29 cellular contexts compared by ENCODE assay signal in the genomic region with DNA sequence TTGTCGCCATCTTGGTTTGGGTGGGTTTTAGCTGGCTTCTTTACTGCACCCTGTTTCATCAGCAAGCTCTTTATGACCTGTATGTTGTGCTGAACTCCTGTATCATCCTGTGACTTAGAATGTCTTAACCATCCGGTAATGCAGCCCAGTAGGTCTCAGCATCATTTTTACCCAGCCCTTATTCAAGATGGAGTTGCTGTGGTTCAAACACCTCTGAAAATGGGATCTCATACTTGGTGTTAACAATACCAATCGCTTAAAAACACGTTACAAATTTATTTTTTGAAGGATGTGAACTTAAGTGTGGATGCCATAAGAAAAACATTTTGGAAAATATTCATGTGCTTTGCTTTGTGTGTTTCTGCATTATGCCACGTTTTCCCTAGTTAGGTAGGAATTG. TPM values are rescaled to one million over a fixed set of nuclear protein-coding genes. Genes with fewer than 3 reads are reported as not detected.
"Had no signal": no experiment of that assay in that cellular context is flagged by ENCODE, and none has a peak within 500 bp of the region (broad histone marks: within the 10 kb centered on the region; RNA-seq: fewer than 3 reads in every experiment).

No MANE protein-coding gene starts in this region.

- H3K4me1 ChIP-seq: parathyroid adenoma, psoas muscle, right lobe of liver, sigmoid colon, stomach, thyroid gland, tibial nerve, upper lobe of right lung, uterus had no signal

- H3K27me3 ChIP-seq: neural progenitor cell, ovary, right lobe of liver, thyroid gland, tibial nerve, uterus had no signal

- H3K27ac Mint-ChIP-seq: natural killer cell; nephron; neural progenitor cell; progenitor cell of endocrine pancreas; stimulated activated effector memory CD8-positive, alpha-beta T cell treated with anti-CD3 and anti-CD28 coated beads, Interleukin-12 subunit alpha, Interleukin-12 subunit beta, amount 100 ng/mL, for 72 hours; stimulated activated naive B cell treated with anti-CD40 and anti-IgM and Interleukin-4, amounts not matched to agents 10 μg/mL and 1 μg/mL and 100 μg/mL, for 72 hours; stimulated activated naive CD8-positive, alpha-beta T cell treated with anti-CD3 and anti-CD28 coated beads, Interleukin-15, Interleukin-2, amounts not matched to agents 100 ng/mL and 50 ng/mL, for 24 hours; type B pancreatic cell had no signal

- H3K9me3 ChIP-seq: ovary, psoas muscle, right lobe of liver, sigmoid colon, stomach, thoracic aorta, thyroid gland, tibial nerve, upper lobe of right lung, uterus had no signal

- ATAC-seq: natural killer cell; psoas muscle; right cardiac atrium; right lobe of liver; stimulated activated effector memory CD8-positive, alpha-beta T cell treated with anti-CD3 and anti-CD28 coated beads, Interleukin-12 subunit alpha, Interleukin-12 subunit beta, amount 100 ng/mL, for 72 hours; stimulated activated naive B cell treated with anti-CD40 and anti-IgM and Interleukin-4, amounts not matched to agents 10 μg/mL and 1 μg/mL and 100 μg/mL, for 72 hours; upper lobe of right lung had no signal

- H3K27me3 Mint-ChIP-seq: progenitor cell of endocrine pancreas, type B pancreatic cell had no signal

- DNase-seq: natural killer cell; occipital lobe; ovary; posterior cingulate gyrus; psoas muscle; right cardiac atrium; right lobe of liver; sigmoid colon; small intestine; stimulated activated CD4-positive, alpha-beta T cell treated with anti-CD3 and anti-CD28 coated beads, Interleukin-15, amount 100 ng/mL, for 24 hours; stimulated activated CD4-positive, alpha-beta T cell treated with anti-CD3 and anti-CD28 coated beads, Interleukin-2, amount 100 ng/mL, for 24 hours; stimulated activated CD4-positive, alpha-beta T cell treated with anti-CD3 and anti-CD28 coated beads, Interleukin-2, amount 100 ng/mL, for 48 hours; stimulated activated CD4-positive, alpha-beta T cell treated with anti-CD3 and anti-CD28 coated beads, Interleukin-4, amount 100 ng/mL, for 24 hours; stimulated activated naive B cell treated with anti-CD40 and anti-IgM and Interleukin-4, amounts not matched to agents 10 μg/mL and 1 μg/mL and 100 μg/mL, for 72 hours; stimulated activated naive CD4-positive, alpha-beta T cell treated with Interleukin-2 at 50 U/mL for 16 hours; stomach; thyroid gland; upper lobe of right lung; uterus had no signal

- H3K4me3 Mint-ChIP-seq: natural killer cell; nephron; neural progenitor cell; stimulated activated effector memory CD8-positive, alpha-beta T cell treated with anti-CD3 and anti-CD28 coated beads, Interleukin-12 subunit alpha, Interleukin-12 subunit beta, amount 100 ng/mL, for 72 hours; stimulated activated naive B cell treated with anti-CD40 and anti-IgM and Interleukin-4, amounts not matched to agents 10 μg/mL and 1 μg/mL and 100 μg/mL, for 72 hours; stimulated activated naive CD8-positive, alpha-beta T cell treated with anti-CD3 and anti-CD28 coated beads, Interleukin-15, Interleukin-2, amounts not matched to agents 100 ng/mL and 50 ng/mL, for 24 hours; type B pancreatic cell had no signal

- H3K4me3 ChIP-seq: neural progenitor cell, ovary, psoas muscle, right lobe of liver, sigmoid colon, stomach, thoracic aorta, thyroid gland, tibial nerve, upper lobe of right lung, uterus had no signal

- H3K9me3 Mint-ChIP-seq: natural killer cell; neural progenitor cell; stimulated activated effector memory CD8-positive, alpha-beta T cell treated with anti-CD3 and anti-CD28 coated beads, Interleukin-12 subunit alpha, Interleukin-12 subunit beta, amount 100 ng/mL, for 72 hours; stimulated activated naive CD8-positive, alpha-beta T cell treated with anti-CD3 and anti-CD28 coated beads, Interleukin-15, Interleukin-2, amounts not matched to agents 100 ng/mL and 50 ng/mL, for 24 hours had no signal

- H3K9ac ChIP-seq: neural progenitor cell, parathyroid adenoma had no signal

- H2AFZ ChIP-seq: neural progenitor cell, parathyroid adenoma had no signal

- H3K4me1 Mint-ChIP-seq: natural killer cell; nephron; stimulated activated effector memory CD8-positive, alpha-beta T cell treated with anti-CD3 and anti-CD28 coated beads, Interleukin-12 subunit alpha, Interleukin-12 subunit beta, amount 100 ng/mL, for 72 hours; stimulated activated naive B cell treated with anti-CD40 and anti-IgM and Interleukin-4, amounts not matched to agents 10 μg/mL and 1 μg/mL and 100 μg/mL, for 72 hours had no signal

- H3K36me3 Mint-ChIP-seq: natural killer cell; neural progenitor cell; stimulated activated effector memory CD8-positive, alpha-beta T cell treated with anti-CD3 and anti-CD28 coated beads, Interleukin-12 subunit alpha, Interleukin-12 subunit beta, amount 100 ng/mL, for 72 hours; stimulated activated naive B cell treated with anti-CD40 and anti-IgM and Interleukin-4, amounts not matched to agents 10 μg/mL and 1 μg/mL and 100 μg/mL, for 72 hours; type B pancreatic cell had no signal

- H3K36me3 ChIP-seq: neural progenitor cell, ovary, right lobe of liver, sigmoid colon, stomach, thoracic aorta, thyroid gland, tibial nerve, upper lobe of right lung, uterus had no signal

- H3K4me2 ChIP-seq: neural progenitor cell had no signal

- H3K79me2 ChIP-seq: parathyroid adenoma had no signal

- H3K27ac ChIP-seq: neural progenitor cell, ovary, parathyroid adenoma, psoas muscle, right lobe of liver, sigmoid colon, stomach, thoracic aorta, thyroid gland, tibial nerve, upper lobe of right lung, uterus had no signal

RNA-seq across cellular contexts. Expression of a gene that starts 56.2 kb away (rescaled TPM):
- total RNA-seq: natural killer cell, occipital lobe, skeletal muscle tissue had no signal
